In the genomic region with DNA sequence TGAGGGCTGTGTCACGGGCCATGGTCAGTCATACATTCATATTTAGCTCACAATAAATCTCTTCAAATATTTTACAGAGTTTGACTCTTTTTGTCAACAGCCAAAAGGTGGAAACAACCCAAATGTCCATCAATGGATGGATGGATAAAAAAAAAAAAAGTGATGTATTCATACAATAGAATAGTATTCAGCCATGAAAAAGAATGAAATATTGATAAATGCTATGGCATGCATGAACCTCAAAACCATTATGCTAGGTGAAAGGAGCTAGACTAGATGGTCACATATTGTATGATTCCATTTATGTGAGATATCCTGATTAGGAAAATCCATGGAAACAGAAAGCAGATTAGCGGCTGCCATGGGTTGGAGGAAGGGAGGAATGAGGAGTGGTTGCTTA, we compare ENCODE assay signal across 9 cellular contexts. TPM values are rescaled to one million over a fixed set of nuclear protein-coding genes. Genes with fewer than 3 reads are reported as not detected.
"Had no signal": no experiment of that assay in that cellular context is flagged by ENCODE, and none has a peak within 500 bp of the region (broad histone marks: within the 10 kb centered on the region; RNA-seq: fewer than 3 reads in every experiment).

No MANE protein-coding gene starts in this region.

- ATAC-seq: GM12878 had no signal

- DNase-seq: GDM1, GF-D8 had no signal

- H3K4me3 ChIP-seq: GM12878 had no signal

- FAIRE-seq: G401.6, GM12878, GM12891, GM12892, GM18507, GM19239 had no signal

RNA-seq across cellular contexts. Expression of a gene that starts 16.2 kb away (rescaled TPM):
- total RNA-seq: G401 had no signal
